Comparison of ENCODE assay signal across 8 cellular contexts in the genomic region with DNA sequence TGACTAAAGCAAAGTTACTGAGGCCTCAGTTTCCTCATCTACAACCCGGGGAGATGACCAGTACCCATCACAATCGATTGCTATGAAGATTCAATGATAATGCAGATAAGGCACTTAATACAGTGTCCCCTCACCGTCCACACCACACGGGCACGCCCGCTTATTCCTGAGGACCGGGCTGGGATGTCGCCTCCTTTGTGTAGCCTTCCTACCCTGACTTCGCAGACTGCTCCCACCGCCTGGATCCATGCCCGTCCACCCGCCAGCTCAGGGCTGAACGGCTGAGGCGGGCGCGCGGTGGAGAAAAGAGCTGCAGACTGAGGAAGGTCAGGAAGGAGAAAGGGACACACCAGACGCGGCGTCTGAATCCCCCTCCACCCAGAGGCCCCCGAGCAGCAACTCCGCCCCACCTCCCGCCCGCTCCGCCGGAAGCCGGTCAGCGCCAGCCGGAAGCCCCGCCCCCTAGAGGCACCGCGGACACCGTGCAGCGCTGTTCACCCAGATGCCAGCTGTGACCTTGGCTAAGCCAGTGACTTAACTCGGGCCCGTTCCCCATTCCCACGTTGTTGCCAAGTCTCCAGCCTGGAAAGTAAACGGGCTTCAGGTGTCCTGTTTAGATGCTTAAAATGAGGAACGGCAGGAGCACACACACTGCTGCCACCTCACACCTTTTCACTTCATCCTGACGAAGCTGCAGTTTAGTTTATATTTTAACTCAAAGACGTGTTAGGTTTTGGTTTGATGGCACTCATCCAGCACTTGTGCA.
DNase-seq lines count a peak whose midpoint lies in the region; ATAC-seq and TF ChIP-seq lines count a peak whose summit lies in the region.

A gene (minus strand): TSS at position 403 of the 766 bp plus-strand sequence.

- DNase-seq in DMS 273 (lab: John Stamatoyannopoulos, UW; ENCODE audit: unreplicated experiment) (peak; percentile 97), Kasumi-1 (lab: John Stamatoyannopoulos, UW) (peak; percentile 66), RWPE1 (ENCODE audit: low spot score) (peak; percentile 93), fibroblast of the conjunctiva (ENCODE audit: low read depth) (peak; percentile 79), nephron progenitor cell (peak; percentile 96)
- peak; percentile 97 for DNase-seq in activated effector memory CD4-positive, alpha-beta T cell treated with anti-CD3 and anti-CD28 coated beads, Interleukin-2, amount 50 U/mL, for 16 hours
- DNase-seq in stimulated activated naive CD8-positive, alpha-beta T cell treated with anti-CD3 and anti-CD28 coated beads, Interleukin-15, Interleukin-2, amounts not matched to agents 100 U/mL and 50 U/mL, for 24 hours: peak; percentile 97

- H3K27ac ChIP-seq in RWPE1: peak within 1 kb of the TSS; percentile 89

- no peaks in the 10 kb centered on the region for H3K27me3 Mint-ChIP-seq in nephron progenitor cell (ENCODE audit: low read depth, poor library complexity)

- ATAC-seq in GM21529 (IDR thresholded peaks at IDR 0.05; ENCODE audit: unreplicated experiment): peak; percentile 84
- peak; percentile 99 for ATAC-seq in stimulated activated naive CD8-positive, alpha-beta T cell treated with anti-CD3 and anti-CD28 coated beads, Interleukin-15, Interleukin-2, amounts not matched to agents 100 U/mL and 50 U/mL, for 24 hours

- POLR2A ChIA-PET in RWPE1 (lab: Yijun Ruan, JAX; ENCODE audit: low non-redundant PET): interaction anchor here (0.7 to 0.8 kb wide), 2 partner anchors 19 to 129 kb away, joined by 3 to 5 read pairs; a partner anchor contains a TSS

- H3K4me1 Mint-ChIP-seq in nephron progenitor cell: peaks cover 64% of the 10 kb centered on the region

- peak within 1 kb of the TSS; percentile 86 for H3K27ac Mint-ChIP-seq in nephron progenitor cell

- peak within 1 kb of the TSS; percentile 87 for H3K4me3 Mint-ChIP-seq in nephron progenitor cell

- peaks cover 70% of the 10 kb centered on the region for H3K36me3 Mint-ChIP-seq in nephron progenitor cell (ENCODE audit: low read depth)

- CTCF ChIA-PET in RWPE1 (lab: Yijun Ruan, JAX): interaction anchor here (0.6 to 1.4 kb wide), 6 partner anchors 22 to 1125 kb away, joined by 3 to 5 read pairs (median 4); a partner anchor contains a TSS

- peak; percentile 61 for TF ChIP-seq CTCF in RWPE1 (conservative IDR thresholded peaks at IDR 0.05; ENCODE audit: low read depth)
- TF ChIP-seq CTCF in nephron progenitor cell (IDR thresholded peaks at IDR 0.05): peak; percentile 50

- no peaks in the 10 kb centered on the region for H3K9me3 Mint-ChIP-seq in nephron progenitor cell

Comparison
In these comparisons a context has a peak if more than half of its experiments do, and no peak if none do; other contexts are left out.
1. Peak in every context shown above with its lines: DNase-seq, ATAC-seq and H3K27ac ChIP-seq.